In the genomic region with DNA sequence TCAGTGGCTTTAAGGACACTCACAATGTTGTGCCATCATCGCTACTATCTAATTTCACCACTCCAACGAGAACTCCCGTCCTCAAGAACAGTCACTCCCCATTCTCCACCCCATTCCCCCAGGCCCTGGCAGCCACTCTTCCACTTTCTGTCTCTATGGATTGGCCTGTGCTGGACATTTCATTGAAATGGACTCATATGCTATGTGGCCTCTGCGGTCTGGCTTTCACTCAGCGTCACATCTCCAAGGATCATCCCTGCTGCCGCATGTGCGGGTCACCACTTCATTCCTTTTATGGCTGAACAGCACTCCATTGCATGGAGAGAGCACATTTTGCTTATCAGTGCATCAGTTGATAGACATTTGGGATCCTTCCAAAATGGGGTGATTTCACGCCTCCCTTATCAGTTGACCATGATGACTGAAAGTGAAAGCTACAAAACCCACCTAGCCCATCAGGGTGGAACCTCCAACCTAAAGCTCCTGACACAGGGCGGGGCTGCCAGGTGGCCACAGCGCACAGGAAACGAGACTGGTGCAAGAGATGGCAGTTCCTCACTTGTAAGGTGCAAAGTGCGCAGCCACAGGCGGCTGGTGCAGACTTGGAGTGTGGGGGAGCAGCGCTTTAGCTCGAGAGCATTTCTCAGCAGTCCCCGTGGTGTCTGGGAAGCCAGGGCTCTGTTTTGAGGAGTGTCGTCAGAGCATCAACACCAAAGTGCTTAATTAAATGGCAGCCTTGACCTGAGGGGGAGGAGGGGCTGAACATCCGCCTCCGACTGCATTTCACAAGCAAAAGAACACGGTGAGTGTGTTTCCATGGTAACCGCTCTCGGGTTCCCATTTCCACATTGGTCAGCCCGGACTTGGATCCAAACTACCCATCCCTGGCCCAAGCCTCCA, we compare ENCODE assay signal across 8 cellular contexts. TPM values are rescaled to one million over a fixed set of nuclear protein-coding genes. Genes with fewer than 3 reads are reported as not detected.
A peak's percentile ranks its signal among the peaks of the same experiment; 100 is the strongest.
DNase-seq lines count a peak whose midpoint lies in the region; ATAC-seq, FAIRE-seq and TF ChIP-seq lines count a peak whose summit lies in the region.

No MANE protein-coding gene starts in this region.

- intact Hi-C loops in Right ventricle myocardium inferior (cut with DNase I), result no loop called here
- intact Hi-C loops in left ventricle myocardium inferior (cut with micrococcal nuclease), result no loop called here
- intact Hi-C loops in GM12878 (cut with micrococcal nuclease; ENCODE audit: unreplicated experiment), result loop anchor here (1.0 kb wide), 3 partner anchors 24 to 83 kb away; partner anchors contain the start of gene COTL1
- intact Hi-C loops in PC-3 (cut with micrococcal nuclease), result no loop called here

- BruUV-seq in GM12878 (replicated peaks; lab: Mats Ljungman, UMichigan) (TSS peak; percentile 83), PC-3 (replicated peaks; lab: Mats Ljungman, UMichigan) (no TSS peak)

- H3K27ac ChIP-seq in left ventricle myocardium inferior (replicated peaks) (no peak overlapping the region), GM12878 (ENCODE audit: control insufficient read depth, insufficient read depth) (peak overlapping the region; percentile 97), neural cell (ENCODE audit: low read length) (peak overlapping the region; percentile 50), PC-3 (ENCODE audit: low read length) (no peak overlapping the region)

- FAIRE-seq in GM12878 (lab: Jason Lieb, UNC), result peak; percentile 84

- H3K36me3 ChIP-seq in left ventricle myocardium inferior, result no peaks in the 10 kb centered on the region
- peaks cover 33 to 35% of the 10 kb centered on the region in 2 experiments for H3K36me3 ChIP-seq in GM12878 (ENCODE audit: control insufficient read depth in 2 of 2, insufficient read depth in 2 of 2, low read length in 1 of 2)
- peaks cover 6% of the 10 kb centered on the region for H3K36me3 ChIP-seq in neural cell (ENCODE audit: insufficient read depth, low read length)
- peaks cover 40% of the 10 kb centered on the region for H3K36me3 ChIP-seq in PC-3 (ENCODE audit: low read depth, low read length)

- peak overlapping the region; percentile 96 for H3K27ac Mint-ChIP-seq in T-helper 2 cell treated with Interferon-gamma antibody and Interleukin-4, amounts not matched to agents 5 μg/mL and 100 μg/mL, for 36 hours

- CTCF ChIA-PET in GM12878 (lab: Yijun Ruan, JAX) (interaction anchor here (0.5 to 2.1 kb wide), 8 partner anchors 14 to 80 kb away, joined by 3 to 18 read pairs (median 4); no protein-coding TSS in a partner anchor), PC-3 (lab: Charles Lee) (no interaction called here)

- TF ChIP-seq RAD21 in GM12878 (IDR thresholded peaks at IDR 0.05; ENCODE audit: insufficient read depth, low read depth, low read length), result peak; percentile 20; the same call in 1 of the 2 replicates
- peak; percentile 10 for TF ChIP-seq RAD21 in neural cell (conservative IDR thresholded peaks at IDR 0.05)

- H3K4me3 ChIP-seq in left ventricle myocardium inferior, result no peak overlapping the region
- peak overlapping the region; percentile 77 for H3K4me3 ChIP-seq in GM12878
- H3K4me3 ChIP-seq in neural cell (ENCODE audit: low read length), result peak overlapping the region; percentile 43
- no peak overlapping the region for H3K4me3 ChIP-seq in PC-3 (ENCODE audit: low read length)

- peak overlapping the region; percentile 88 for H3K4me3 Mint-ChIP-seq in T-helper 2 cell treated with Interferon-gamma antibody and Interleukin-4, amounts not matched to agents 5 μg/mL and 100 μg/mL, for 36 hours

- TF ChIP-seq EP300 in GM12878 (IDR thresholded peaks at IDR 0.05; ENCODE audit: borderline replicate concordance in 1 of 2, control insufficient read depth in 1 of 2, low read depth in 2 of 2, low read length in 2 of 2), result peak; percentile 96 to 99
- TF ChIP-seq EP300 in neural cell (conservative IDR thresholded peaks at IDR 0.05; ENCODE audit: poor library complexity, severe bottlenecking), result no peak

- SMC1A ChIA-PET in GM12878 (lab: Charles Lee; ENCODE audit: uncharacterized antibody, unreplicated experiment), result interaction anchor here (0.8 to 14.5 kb wide), 14 partner anchors 8 to 132 kb away, joined by 3 to 183 read pairs (median 5); no protein-coding TSS in a partner anchor

- TF ChIP-seq CTCF in left ventricle myocardium inferior (IDR thresholded peaks at IDR 0.05; ENCODE audit: borderline replicate concordance) (no peak), GM12878 (IDR thresholded peaks at IDR 0.05 in 2 of 3, conservative IDR thresholded peaks at IDR 0.05 in 1 of 3; ENCODE audit: control insufficient read depth in 2 of 3, extremely low read depth in 1 of 3, insufficient read depth in 1 of 3, low read depth in 3 of 3, low read length in 3 of 3) (no peak), neural cell (IDR thresholded peaks at IDR 0.05; ENCODE audit: poor library complexity, severe bottlenecking) (peak; percentile 24), PC-3 (conservative IDR thresholded peaks at IDR 0.05; ENCODE audit: low read depth, low read length) (no peak)

- WGBS in GM12878 (ENCODE audit: insufficient coverage, insufficient replicate concordance, low lambda C conversion rate, missing lambda C conversion rate), result 2% methylated on average over 23 of the region's 23 CpGs

- H3F3A ChIP-seq in neural cell (ENCODE audit: insufficient read depth, low read length, poor library complexity, severe bottlenecking) (no peaks in the 10 kb centered on the region), PC-3 (ENCODE audit: low read length, unreplicated experiment) (no peaks in the 10 kb centered on the region)

- H3K36me3 Mint-ChIP-seq in T-helper 2 cell treated with Interferon-gamma antibody and Interleukin-4, amounts not matched to agents 5 μg/mL and 100 μg/mL, for 36 hours (ENCODE audit: low read depth), result peaks cover 74% of the 10 kb centered on the region

- peak; percentile 85 for TF ChIP-seq POLR2A in GM12878 (IDR thresholded peaks at IDR 0.05; ENCODE audit: low read depth, low read length)

- no peaks in the 10 kb centered on the region for H3K9me3 Mint-ChIP-seq in T-helper 2 cell treated with Interferon-gamma antibody and Interleukin-4, amounts not matched to agents 5 μg/mL and 100 μg/mL, for 36 hours

- peaks cover 18% of the 10 kb centered on the region for H3K27me3 ChIP-seq in left ventricle myocardium inferior (ENCODE audit: low read depth)
- H3K27me3 ChIP-seq in GM12878 (replicated peaks in 1 of 2; ENCODE audit: control insufficient read depth in 2 of 2, insufficient read depth in 2 of 2, low read length in 1 of 2), result no peaks in the 10 kb centered on the region
- H3K27me3 ChIP-seq in neural cell (ENCODE audit: insufficient read depth, low read depth, low read length), result no peaks in the 10 kb centered on the region
- no peaks in the 10 kb centered on the region for H3K27me3 ChIP-seq in PC-3 (ENCODE audit: low read length)

- ATAC-seq in Right ventricle myocardium inferior (no peak), HG03095 (IDR thresholded peaks at IDR 0.05; ENCODE audit: unreplicated experiment) (peak; percentile 72), GM12878 (peak; percentile 87), PC-3 (no peak)

- in situ Hi-C loops in GM12878 (cut with MboI), result no loop called here

- H3K9me2 ChIP-seq in neural cell (ENCODE audit: insufficient read depth, low read length), result no peaks in the 10 kb centered on the region
- no peaks in the 10 kb centered on the region for H3K9me2 ChIP-seq in PC-3 (replicated peaks; ENCODE audit: low read length)

- H2AFZ ChIP-seq in GM12878 (ENCODE audit: control insufficient read depth, low read depth, low read length), result no peak overlapping the region; the same call in 1 of the 2 replicates
- H2AFZ ChIP-seq in neural cell (ENCODE audit: low read depth, low read length), result no peak overlapping the region
- H2AFZ ChIP-seq in PC-3 (ENCODE audit: low read length), result no peak overlapping the region

- H3K9ac ChIP-seq in GM12878 (ENCODE audit: control insufficient read depth, insufficient read depth, low read length), result peak overlapping the region; percentile 91
- H3K9ac ChIP-seq in neural cell (ENCODE audit: low read length), result no peak overlapping the region
- no peak overlapping the region for H3K9ac ChIP-seq in PC-3 (ENCODE audit: low read length)

- peak overlapping the region; percentile 88 for H3K4me2 ChIP-seq in GM12878 (ENCODE audit: control insufficient read depth, insufficient read depth)
- H3K4me2 ChIP-seq in neural cell (ENCODE audit: low read length), result no peak overlapping the region
- no peak overlapping the region for H3K4me2 ChIP-seq in PC-3 (ENCODE audit: low read length)

- H3K9me3 ChIP-seq in left ventricle myocardium inferior (replicated peaks), result no peaks in the 10 kb centered on the region
- no peaks in the 10 kb centered on the region for H3K9me3 ChIP-seq in GM12878 (replicated peaks; ENCODE audit: control insufficient read depth, insufficient read depth, low read length)
- H3K9me3 ChIP-seq in neural cell (ENCODE audit: low read length), result no peaks in the 10 kb centered on the region
- H3K9me3 ChIP-seq in PC-3 (ENCODE audit: low read length), result no peaks in the 10 kb centered on the region

- H3K27me3 Mint-ChIP-seq in T-helper 2 cell treated with Interferon-gamma antibody and Interleukin-4, amounts not matched to agents 5 μg/mL and 100 μg/mL, for 36 hours (ENCODE audit: low read depth), result no peaks in the 10 kb centered on the region

- peaks cover 55% of the 10 kb centered on the region for H3K4me1 Mint-ChIP-seq in T-helper 2 cell treated with Interferon-gamma antibody and Interleukin-4, amounts not matched to agents 5 μg/mL and 100 μg/mL, for 36 hours (ENCODE audit: low read depth)

- RAD21 ChIA-PET in GM12878 (lab: Charles Lee; ENCODE audit: unreplicated experiment), result interaction anchor here (0.8 to 4.1 kb wide), 15 partner anchors 8 to 136 kb away, joined by 3 to 38 read pairs (median 6); no protein-coding TSS in a partner anchor

- H3K4me1 ChIP-seq in left ventricle myocardium inferior, result peaks cover 12% of the 10 kb centered on the region
- peaks cover 57% of the 10 kb centered on the region for H3K4me1 ChIP-seq in GM12878 (ENCODE audit: control insufficient read depth, insufficient read depth, low read length)
- no peaks in the 10 kb centered on the region for H3K4me1 ChIP-seq in PC-3 (ENCODE audit: insufficient read depth, low read length)

- DNase-seq in Right ventricle myocardium inferior (ENCODE audit: missing footprints) (peak; percentile 85), left ventricle myocardium inferior (no peak), GM12878 (ENCODE audit: low read depth, low spot score) (peak; percentile 99), PC-3 (no peak), UCSD-AML1 (lab: John Stamatoyannopoulos, UW; ENCODE audit: unreplicated experiment) (no peak)
- peak; percentile 76 for DNase-seq in T-helper 2 cell treated with Interferon-gamma antibody and Interleukin-4, amounts not matched to agents 5 μg/mL and 100 μg/mL, for 36 hours (ENCODE audit: low spot score)

- POLR2A ChIA-PET in GM12878 (lab: Charles Lee), result interaction anchor here (0.6 to 16.2 kb wide), 9 partner anchors 9 to 81 kb away, joined by 3 to 214 read pairs (median 4); partner anchors contain the start of gene COTL1
- POLR2A ChIA-PET in PC-3 (lab: Charles Lee; ENCODE audit: unreplicated experiment), result no interaction called here

- no peaks in the 10 kb centered on the region for H4K20me1 ChIP-seq in GM12878 (ENCODE audit: control insufficient read depth, insufficient read depth)
- no peaks in the 10 kb centered on the region for H4K20me1 ChIP-seq in neural cell (ENCODE audit: insufficient read depth)
- peaks cover 36% of the 10 kb centered on the region; the same call in 1 of the 2 replicates for H4K20me1 ChIP-seq in PC-3 (ENCODE audit: low read length)

- H3K79me2 ChIP-seq in GM12878 (ENCODE audit: control insufficient read depth, insufficient read depth, low read length) (peaks cover 94% of the 10 kb centered on the region), neural cell (replicated peaks; ENCODE audit: insufficient read depth, low read length) (peaks cover 5% of the 10 kb centered on the region), PC-3 (ENCODE audit: low read length) (peaks cover 83% of the 10 kb centered on the region)

RNA-seq across cellular contexts. Expression of gene COTL1, which starts 23.8 kb away (rescaled TPM):
- total RNA-seq in Right ventricle myocardium inferior (18.4 TPM), left ventricle myocardium inferior (13.3 TPM), GM12878 (2014; rRNA removed) (417 and 464 TPM in 2 replicates), GM12878 (2014; rRNA removed; fragmentation: Illumina TruSeq; extraction: Trizol) (241 and 279 TPM in 2 replicates), GM12878 (2021) (675 and 688 TPM in 2 replicates), PC-3 (2014; rRNA removed) (408 and 465 TPM in 2 replicates)
- 94.3 and 106 TPM in 2 replicates for total RNA-seq in GM12878 (2013; cell fraction: nucleolus; rRNA removed)
- polyA plus RNA-seq in GM12878 (2011; ENCODE audit: low read depth), result 255 TPM
- polyA plus RNA-seq in GM12878 (2011; rRNA removed) (136 and 205 TPM in 2 replicates), GM12878 (2014; fragmentation: Illumina TruSeq; extraction: Trizol) (257 and 493 TPM in 2 replicates), GM12878 (2014; fragmentation: Nextera tagmentation; extraction: Ambion mirVana) (100 to 1,000 TPM; 140 to 235 TPM), GM12878 (2014; rRNA removed) (382 and 423 TPM in 2 replicates), GM12878 (2016; fragmentation: Nextera tagmentation; extraction: Ambion mirVana) (100 to 1,000 TPM; 146 to 894 TPM), neural cell (86.6 and 91.2 TPM in 2 replicates)
- 261 and 288 TPM in 2 replicates for polyA plus RNA-seq in GM12878 (2011; cell fraction: cytosol; rRNA removed)
- polyA plus RNA-seq in GM12878 (2011; cell fraction: nucleus; rRNA removed), result 174 and 206 TPM in 2 replicates
- polyA plus RNA-seq in GM12878 (2012), result 331 and 436 TPM in 2 replicates
- polyA minus RNA-seq in GM12878 (2011; rRNA and poly(A)+ RNA removed), result 103 and 174 TPM in 2 replicates
- 77.1 and 81.1 TPM in 2 replicates for polyA minus RNA-seq in GM12878 (2011; cell fraction: cytosol; rRNA and poly(A)+ RNA removed)
- 78.5 and 132 TPM in 2 replicates for polyA minus RNA-seq in GM12878 (2011; cell fraction: nucleus; rRNA and poly(A)+ RNA removed)
- polyA minus RNA-seq in neural cell, result 70.0 and 73.5 TPM in 2 replicates

RNA-seq across cellular contexts. Expression of gene KLHL36, which starts 54.2 kb away (rescaled TPM):
- total RNA-seq in Right ventricle myocardium inferior, result 58.2 TPM
- 84.4 TPM for total RNA-seq in left ventricle myocardium inferior
- total RNA-seq in GM12878 (2013; cell fraction: nucleolus; rRNA removed), result 89.6 and 93.8 TPM in 2 replicates
- total RNA-seq in GM12878 (2014; rRNA removed), result 36.4 and 38.2 TPM in 2 replicates
- 16.2 and 16.7 TPM in 2 replicates for total RNA-seq in GM12878 (2014; rRNA removed; fragmentation: Illumina TruSeq; extraction: Trizol)
- total RNA-seq in GM12878 (2021), result 45.3 and 45.4 TPM in 2 replicates
- 12.7 TPM for polyA plus RNA-seq in GM12878 (2011; ENCODE audit: low read depth)
- 19.6 and 26.4 TPM in 2 replicates for polyA plus RNA-seq in GM12878 (2011; rRNA removed)
- polyA plus RNA-seq in GM12878 (2011; cell fraction: cytosol; rRNA removed), result 30.1 and 37.2 TPM in 2 replicates
- polyA plus RNA-seq in GM12878 (2011; cell fraction: nucleus; rRNA removed), result 76.3 and 77.8 TPM in 2 replicates
- 28.5 and 29.3 TPM in 2 replicates for polyA plus RNA-seq in GM12878 (2012)
- polyA plus RNA-seq in GM12878 (2014; fragmentation: Illumina TruSeq; extraction: Trizol), result 14.1 and 14.3 TPM in 2 replicates
- 1 to 10 TPM; 2.6 to 2.7 TPM for polyA plus RNA-seq in GM12878 (2014; fragmentation: Nextera tagmentation; extraction: Ambion mirVana)
- 35.0 and 37.5 TPM in 2 replicates for polyA plus RNA-seq in GM12878 (2014; rRNA removed)
- polyA plus RNA-seq in GM12878 (2016; fragmentation: Nextera tagmentation; extraction: Ambion mirVana), result 10 to 100 TPM; 12.9 to 16.8 TPM
- 40.7 and 65.6 TPM in 2 replicates for polyA minus RNA-seq in GM12878 (2011; rRNA and poly(A)+ RNA removed)
- 17.5 and 25.8 TPM in 2 replicates for polyA minus RNA-seq in GM12878 (2011; cell fraction: cytosol; rRNA and poly(A)+ RNA removed)
- 26.0 and 37.4 TPM in 2 replicates for polyA minus RNA-seq in GM12878 (2011; cell fraction: nucleus; rRNA and poly(A)+ RNA removed)
- polyA plus RNA-seq in neural cell, result 43.8 and 53.9 TPM in 2 replicates
- polyA minus RNA-seq in neural cell, result 78.7 and 86.4 TPM in 2 replicates
- total RNA-seq in PC-3 (2014; rRNA removed), result 33.8 and 35.0 TPM in 2 replicates

Comparison
In these comparisons a context has a peak if more than half of its experiments do, and no peak if none do; other contexts are left out.
1. DNase-seq: peak in Right ventricle myocardium inferior (single experiment), T-helper 2 cell treated with Interferon-gamma antibody and Interleukin-4, amounts not matched to agents 5 μg/mL and 100 μg/mL, for 36 hours (single experiment) and GM12878 (single experiment); none in left ventricle myocardium inferior (single experiment), PC-3 (single experiment) and UCSD-AML1 (single experiment).
2. ATAC-seq: peak in HG03095 (single experiment) and GM12878 (single experiment); none in Right ventricle myocardium inferior (single experiment) and PC-3 (single experiment).
3. H3K27ac ChIP-seq: peak in GM12878 (single experiment) and neural cell (single experiment); none in left ventricle myocardium inferior (single experiment) and PC-3 (single experiment).
4. H3K4me3 ChIP-seq: peak in GM12878 (single experiment) and neural cell (single experiment); none in left ventricle myocardium inferior (single experiment) and PC-3 (single experiment).